ENCODE assay signal across 8 cellular contexts in the genomic region with DNA sequence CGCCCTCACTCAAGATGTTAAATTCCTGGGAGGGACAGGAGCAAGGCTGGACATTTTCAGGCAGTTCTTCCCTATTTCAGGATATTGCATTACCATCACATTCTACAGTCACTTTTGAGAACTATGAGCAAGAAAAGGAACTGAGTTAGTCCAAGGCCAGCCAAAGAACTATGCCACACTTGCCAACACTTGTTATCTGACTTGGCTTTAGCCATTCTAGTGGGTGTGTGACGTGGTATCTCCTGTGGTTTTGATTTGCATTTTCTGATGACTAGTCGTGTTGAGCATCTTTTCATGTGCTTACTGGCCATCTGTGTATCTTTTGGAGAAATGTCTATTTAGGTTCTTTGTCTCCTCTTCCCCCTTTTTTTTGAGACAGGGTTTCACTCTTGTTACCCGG. TPM values are rescaled to one million over a fixed set of nuclear protein-coding genes. Genes with fewer than 3 reads are reported as not detected.
DNase-seq lines count a peak whose midpoint lies in the region; ATAC-seq, FAIRE-seq and TF ChIP-seq lines count a peak whose summit lies in the region.
"Had no signal": no experiment of that assay in that cellular context is flagged by ENCODE, and none has a peak within 500 bp of the region (broad histone marks: within the 10 kb centered on the region; RNA-seq: fewer than 3 reads in every experiment).

No MANE protein-coding gene starts in this region.

- TF ChIP-seq POLR2A in GM12892 (IDR thresholded peaks at IDR 0.05; ENCODE audit: low read depth, low read length): no peak

- peaks cover 14% of the 10 kb centered on the region for H3K9me3 Mint-ChIP-seq in activated naive CD8-positive, alpha-beta T cell treated with anti-CD3 and anti-CD28 coated beads, Interleukin-2, amount 50 U/mL, for 24 hours
- H3K9me3 Mint-ChIP-seq in naive thymus-derived CD4-positive, alpha-beta T cell: peaks cover 0 to 20% (median 7%) of the 10 kb centered on the region in 11 donors

- POLR2A ChIA-PET in naive thymus-derived CD4-positive, alpha-beta T cell (lab: Charles Lee): interaction anchor here (1.6 kb wide), 1 partner anchor 12 kb away, joined by 4 read pairs; a partner anchor contains a TSS
- POLR2A ChIA-PET in A673 (lab: Charles Lee; ENCODE audit: low non-redundant PET): no interaction called here

- H3K36me3 ChIP-seq in naive thymus-derived CD4-positive, alpha-beta T cell (ENCODE audit: control insufficient read depth in 2 of 3, insufficient read depth in 3 of 3, low read length in 3 of 3): no peaks in the 10 kb centered on the region
- no peaks in the 10 kb centered on the region for H3K36me3 ChIP-seq in A673 (ENCODE audit: insufficient read depth, low read length, poor library complexity, severe bottlenecking)
- H3K36me3 ChIP-seq: cardiac muscle cell had no signal

- peak; percentile 14 for FAIRE-seq in GM12892 (lab: Jason Lieb, UNC)

- peaks cover 31% of the 10 kb centered on the region for H3K36me3 Mint-ChIP-seq in activated naive CD8-positive, alpha-beta T cell treated with anti-CD3 and anti-CD28 coated beads, Interleukin-2, amount 50 U/mL, for 24 hours (ENCODE audit: low read depth)
- H3K36me3 Mint-ChIP-seq in naive thymus-derived CD4-positive, alpha-beta T cell: peaks cover 0 to 40% (median 22%) of the 10 kb centered on the region in 5 donors

- no peak overlapping the region for H3K4me3 ChIP-seq in naive thymus-derived CD4-positive, alpha-beta T cell (ENCODE audit: low read length)
- H3K4me3 ChIP-seq in A673 (ENCODE audit: low read depth, low read length, poor library complexity, severe bottlenecking): no peak overlapping the region
- H3K4me3 ChIP-seq: cardiac muscle cell had no signal

- H3K9me3 ChIP-seq in naive thymus-derived CD4-positive, alpha-beta T cell (ENCODE audit: control insufficient read depth in 2 of 3, low read length in 3 of 3): peaks cover 0 to 7% (median 0%) of the 10 kb centered on the region in 3 experiments
- H3K9me3 ChIP-seq in A673 (ENCODE audit: low read depth, low read length, poor library complexity, severe bottlenecking): no peaks in the 10 kb centered on the region

- peak overlapping the region; percentile 44 for H3K27ac Mint-ChIP-seq in activated naive CD8-positive, alpha-beta T cell treated with anti-CD3 and anti-CD28 coated beads, Interleukin-2, amount 50 U/mL, for 24 hours
- H3K27ac Mint-ChIP-seq in naive thymus-derived CD4-positive, alpha-beta T cell: peak overlapping the region in 2 of 9 donors; percentile 21 to 36

- no peak overlapping the region for H3K27ac ChIP-seq in naive thymus-derived CD4-positive, alpha-beta T cell (ENCODE audit: low read depth, low read length)
- no peak overlapping the region for H3K27ac ChIP-seq in A673 (ENCODE audit: low read depth, low read length, poor library complexity, severe bottlenecking)
- H3K27ac ChIP-seq: cardiac muscle cell had no signal

- H3K4me1 ChIP-seq in naive thymus-derived CD4-positive, alpha-beta T cell (ENCODE audit: control insufficient read depth in 2 of 2, insufficient read depth in 2 of 2, low read length in 2 of 2): peaks cover 16 to 23% of the 10 kb centered on the region in 2 donors
- H3K4me1 ChIP-seq in A673 (ENCODE audit: insufficient read depth, low read length, poor library complexity, severe bottlenecking): no peaks in the 10 kb centered on the region

- ATAC-seq in HG03103 (IDR thresholded peaks at IDR 0.05; ENCODE audit: low read depth, unreplicated experiment): peak; percentile 69
- peak; percentile 87 for ATAC-seq in activated naive CD8-positive, alpha-beta T cell treated with anti-CD3 and anti-CD28 coated beads, Interleukin-2, amount 50 U/mL, for 24 hours
- ATAC-seq in naive thymus-derived CD4-positive, alpha-beta T cell: peak; percentile 83
- ATAC-seq in HG03354 (IDR thresholded peaks at IDR 0.05; ENCODE audit: poor library complexity, severe bottlenecking, unreplicated experiment): no peak
- ATAC-seq in GM21381 (IDR thresholded peaks at IDR 0.05; ENCODE audit: unreplicated experiment): no peak

- H3K4me3 Mint-ChIP-seq in activated naive CD8-positive, alpha-beta T cell treated with anti-CD3 and anti-CD28 coated beads, Interleukin-2, amount 50 U/mL, for 24 hours: no peak overlapping the region
- peak overlapping the region in 8 of 10 donors; percentile 1 to 67 (median 27) for H3K4me3 Mint-ChIP-seq in naive thymus-derived CD4-positive, alpha-beta T cell

- CTCF ChIA-PET in naive thymus-derived CD4-positive, alpha-beta T cell (lab: Charles Lee): no interaction called here
- CTCF ChIA-PET in A673 (lab: Charles Lee): no interaction called here

- DNase-seq in GM12892 (ENCODE audit: insufficient read length): no peak
- peak; percentile 20 for DNase-seq in activated naive CD8-positive, alpha-beta T cell treated with anti-CD3 and anti-CD28 coated beads, Interleukin-2, amount 50 U/mL, for 24 hours
- DNase-seq in naive thymus-derived CD4-positive, alpha-beta T cell: no peak
- DNase-seq in A673 (ENCODE audit: low spot score): no peak

- H3K27me3 Mint-ChIP-seq in activated naive CD8-positive, alpha-beta T cell treated with anti-CD3 and anti-CD28 coated beads, Interleukin-2, amount 50 U/mL, for 24 hours: no peaks in the 10 kb centered on the region
- no peaks in the 10 kb centered on the region for H3K27me3 Mint-ChIP-seq in naive thymus-derived CD4-positive, alpha-beta T cell

- H3K27me3 ChIP-seq in naive thymus-derived CD4-positive, alpha-beta T cell (ENCODE audit: control insufficient read depth in 2 of 2, insufficient read depth in 2 of 2, low read length in 2 of 2): no peaks in the 10 kb centered on the region
- no peaks in the 10 kb centered on the region for H3K27me3 ChIP-seq in A673 (replicated peaks; ENCODE audit: insufficient read depth, low read depth, low read length, poor library complexity)
- H3K27me3 ChIP-seq: cardiac muscle cell had no signal

- intact Hi-C loops in naive thymus-derived CD4-positive, alpha-beta T cell (cut with micrococcal nuclease): no loop called here
- intact Hi-C loops in A673 (cut with micrococcal nuclease; ENCODE audit: unreplicated experiment): no loop called here

- no TSS peak for BruUV-seq in A673 (replicated peaks; lab: Mats Ljungman, UMichigan)

- H3K4me1 Mint-ChIP-seq in activated naive CD8-positive, alpha-beta T cell treated with anti-CD3 and anti-CD28 coated beads, Interleukin-2, amount 50 U/mL, for 24 hours: peaks cover 85% of the 10 kb centered on the region
- peaks cover 64 to 91% (median 83%) of the 10 kb centered on the region in 7 donors for H3K4me1 Mint-ChIP-seq in naive thymus-derived CD4-positive, alpha-beta T cell

- no peak for TF ChIP-seq CTCF in A673 (conservative IDR thresholded peaks at IDR 0.05; ENCODE audit: low read depth, low read length)

RNA-seq across cellular contexts. Expression of a gene that starts 12.0 kb away (rescaled TPM):
- polyA plus RNA-seq in GM12892 (2012; ENCODE audit: missing spikeins): 61.0 TPM
- total RNA-seq in naive thymus-derived CD4-positive, alpha-beta T cell: 10 to 100 TPM; 51.7 to 71.0 (median 56.5) TPM
- polyA plus RNA-seq in naive thymus-derived CD4-positive, alpha-beta T cell: 10 to 100 TPM; 70.9 to 83.2 TPM
- 121 and 122 TPM in 2 replicates for total RNA-seq in A673 (2021)

Comparison
In these comparisons a context has a peak if more than half of its experiments do, and no peak if none do; other contexts are left out.
1. ATAC-seq: peak in HG03103 (single experiment), activated naive CD8-positive, alpha-beta T cell treated with anti-CD3 and anti-CD28 coated beads, Interleukin-2, amount 50 U/mL, for 24 hours (single experiment) and naive thymus-derived CD4-positive, alpha-beta T cell (single experiment); none in HG03354 (single experiment) and GM21381 (single experiment).